In genomic region chr3:184183679-184184078, GRCh38 we compare ENCODE assay signal across 1 cellular context.
TF ChIP-seq lines count a peak whose summit lies in the region.

No MANE protein-coding gene starts in this region.

TF ChIP-seq in endothelial cell of umbilical vein, 7 proteins besides CTCF, POLR2A, EP300 and RAD21:
- TF ChIP-seq EZH2 (IDR thresholded peaks at IDR 0.05; ENCODE audit: borderline replicate concordance, low read depth, low read length, severe bottlenecking) (no peak), MYC (IDR thresholded peaks at IDR 0.05; ENCODE audit: low read depth, low read length) (no peak), POLR2AphosphoS5 (IDR thresholded peaks at IDR 0.05; ENCODE audit: insufficient read depth, low read depth, low read length) (no peak), FOS (IDR thresholded peaks at IDR 0.05; ENCODE audit: borderline replicate concordance, insufficient read depth, low read length) (no peak), GATA2 (IDR thresholded peaks at IDR 0.05; ENCODE audit: insufficient read depth, insufficient read length, low read depth, low read length) (no peak)
